8 cellular contexts compared by ENCODE assay signal in genomic region chr11:19116315-19116970, GRCh38. TPM values are rescaled to one million over a fixed set of nuclear protein-coding genes. Genes with fewer than 3 reads are reported as not detected.
DNase-seq lines count a peak whose midpoint lies in the region; ATAC-seq, FAIRE-seq and TF ChIP-seq lines count a peak whose summit lies in the region.

No MANE protein-coding gene starts in this region.

- TF ChIP-seq CTCF in HEK293 (tag by site-specific recombination; IDR thresholded peaks at IDR 0.05) (no peak), K562 (IDR thresholded peaks at IDR 0.05 in 2 of 3, conservative IDR thresholded peaks at IDR 0.05 in 1 of 3; ENCODE audit: insufficient read depth in 2 of 3, low read depth in 1 of 3, low read length in 3 of 3) (no peak), mesothelial cell of epicardium (IDR thresholded peaks at IDR 0.05; ENCODE audit: unreplicated experiment) (no peak)

- no peak for TF ChIP-seq POLR2A in K562 (conservative IDR thresholded peaks at IDR 0.05)

- peak overlapping the region; percentile 85 for H3K4me2 ChIP-seq in K562 (ENCODE audit: insufficient read depth, low read length)

- POLR2A ChIA-PET in HEK293 (lab: Yijun Ruan, JAX) (interaction anchor here (0.6 to 1.1 kb wide), 3 partner anchors 11 to 1985 kb away, joined by 3 to 4 read pairs (median 4); no protein-coding TSS in a partner anchor), K562 (lab: Yijun Ruan, JAX) (interaction anchor here (0.6 to 1.0 kb wide), 6 partner anchors 8 to 553 kb away, joined by 3 to 4 read pairs (median 3); no protein-coding TSS in a partner anchor)

- CTCF ChIA-PET in HEK293 (lab: Yijun Ruan, JAX), result interaction anchor here (0.9 to 1.2 kb wide), 2 partner anchors 40 to 46 kb away, joined by 4 to 8 read pairs; no protein-coding TSS in a partner anchor
- CTCF ChIA-PET in K562 (lab: Yijun Ruan, JAX; ENCODE audit: low intra/inter-chr PET ratio), result interaction anchor here (1.1 kb wide), 1 partner anchor 46 kb away, joined by 3 read pairs; no protein-coding TSS in a partner anchor

- peak overlapping the region; percentile 84 for H3K4me3 ChIP-seq in ACC112 (ENCODE audit: low read depth, low read length)
- H3K4me3 ChIP-seq in HEK293 (ENCODE audit: low read depth, low read length), result peak overlapping the region; percentile 30
- H3K4me3 ChIP-seq in K562, result peak overlapping the region; percentile 97

- no peak overlapping the region for H3K27ac ChIP-seq in ACC112 (ENCODE audit: low read depth, low read length)
- no peak overlapping the region for H3K27ac ChIP-seq in HEK293 (ENCODE audit: extremely low read depth, low read depth, low read length)
- no peak overlapping the region; the same call in 2 of the 3 replicates for H3K27ac ChIP-seq in K562 (ENCODE audit: extremely low read depth, low read depth, low read length)

- DNase-seq in K562 (ENCODE audit: extremely low read depth in 1 of 4, low spot score in 3 of 4), result no peak
- DNase-seq in mesothelial cell of epicardium (ENCODE audit: low spot score in 2 of 2, unreplicated experiment in 2 of 2), result no peak
- no peak for DNase-seq in SK-N-DZ (ENCODE audit: low spot score)
- no peak for DNase-seq in DMS79 treated with DMSO at 0.1 percent for 48 hours (lab: John Stamatoyannopoulos, UW)
- DNase-seq in nucleus accumbens (lab: John Stamatoyannopoulos, UW), result no peak

- H2AFZ ChIP-seq in ACC112 (ENCODE audit: low read length, unreplicated experiment), result peak overlapping the region; percentile 64
- H2AFZ ChIP-seq in K562 (ENCODE audit: low read depth, low read length), result peak overlapping the region; percentile 90

- no peak for FAIRE-seq in K562 (lab: Jason Lieb, UNC)

- H3K36me3 ChIP-seq in ACC112 (ENCODE audit: insufficient read depth, low read length) (no peaks in the 10 kb centered on the region), HEK293 (ENCODE audit: control insufficient read depth in 2 of 2, insufficient read depth in 1 of 2, low read length in 2 of 2) (peaks cover 0 to 19% of the 10 kb centered on the region in 2 experiments; a peak in 1 of 3 replicates), K562 (ENCODE audit: control insufficient read depth, insufficient read depth, low read length) (peaks cover 12% of the 10 kb centered on the region; the same call in 2 of the 3 replicates)

- H4K20me1 ChIP-seq in K562 (replicated peaks; ENCODE audit: control insufficient read depth, insufficient read depth, low read length), result no peaks in the 10 kb centered on the region

- peaks cover 9% of the 10 kb centered on the region for H3K4me1 ChIP-seq in ACC112 (ENCODE audit: control insufficient read depth, insufficient read depth, low read length, unreplicated experiment)
- no peaks in the 10 kb centered on the region for H3K4me1 ChIP-seq in HEK293 (ENCODE audit: control insufficient read depth, insufficient read depth, low read length)
- H3K4me1 ChIP-seq in K562 (replicated peaks in 1 of 2; ENCODE audit: control insufficient read depth in 2 of 2, insufficient read depth in 2 of 2, low read length in 2 of 2), result peaks cover 9 to 11% of the 10 kb centered on the region in 2 experiments; a peak in 4 of 5 replicates

- intact Hi-C loops in K562 (cut with micrococcal nuclease), result no loop called here

- no peak for TF ChIP-seq EP300 in K562 (IDR thresholded peaks at IDR 0.05; ENCODE audit: low read length)

- H3K9ac ChIP-seq in K562 (ENCODE audit: insufficient read depth in 1 of 2, low read depth in 2 of 2, low read length in 2 of 2), result no peak overlapping the region

- WGBS in K562 (ENCODE audit: insufficient coverage, low coverage, missing lambda C conversion rate), result 27% methylated on average over 15 of the region's 16 CpGs

- H3K27ac Mint-ChIP-seq in mesothelial cell of epicardium, result peak overlapping the region; percentile 58

- in situ Hi-C loops in K562 (cut with MboI), result no loop called here

- TF ChIP-seq RAD21 in K562 (CRISPR knock-in tag; conservative IDR thresholded peaks at IDR 0.05 in 1 of 2, IDR thresholded peaks at IDR 0.05 in 1 of 2), result no peak

- H3K4me1 Mint-ChIP-seq in mesothelial cell of epicardium, result peaks cover 14% of the 10 kb centered on the region

- peaks cover 3% of the 10 kb centered on the region for H3K36me3 Mint-ChIP-seq in mesothelial cell of epicardium

- H3K79me2 ChIP-seq in ACC112 (ENCODE audit: control insufficient read depth, insufficient read depth, low read length, unreplicated experiment) (peaks cover 16% of the 10 kb centered on the region), K562 (ENCODE audit: control insufficient read depth, insufficient read depth, low read length) (peaks cover 17% of the 10 kb centered on the region)

- ATAC-seq in K562 (no peak), GM18907 (IDR thresholded peaks at IDR 0.05; ENCODE audit: unreplicated experiment) (no peak)

- H3K27me3 Mint-ChIP-seq in mesothelial cell of epicardium (ENCODE audit: low read depth), result peaks cover 20% of the 10 kb centered on the region

- BruUV-seq in K562 (replicated peaks; lab: Mats Ljungman, UMichigan), result no TSS peak

- H3K4me3 Mint-ChIP-seq in mesothelial cell of epicardium, result peak overlapping the region; percentile 89

- H3K27me3 ChIP-seq in ACC112 (ENCODE audit: insufficient read depth, low read length) (peaks cover 24% of the 10 kb centered on the region), K562 (ENCODE audit: control insufficient read depth in 2 of 2, insufficient read depth in 2 of 2, low read length in 2 of 2) (peaks cover 0 to 2% of the 10 kb centered on the region in 2 experiments; a peak in 1 of 5 replicates)

- no peaks in the 10 kb centered on the region for H3K9me1 ChIP-seq in K562 (ENCODE audit: control insufficient read depth, insufficient read depth, low read length)

- H3K9me3 Mint-ChIP-seq in mesothelial cell of epicardium, result no peaks in the 10 kb centered on the region

- H3K9me3 ChIP-seq in HEK293 (ENCODE audit: control insufficient read depth, insufficient read depth, low read depth, low read length) (no peaks in the 10 kb centered on the region), K562 (replicated peaks; ENCODE audit: control insufficient read depth, insufficient read depth, low read depth, low read length) (no peaks in the 10 kb centered on the region)

TF ChIP-seq in HEK293, 187 proteins besides CTCF, POLR2A, EP300 and RAD21 (continues in another document):
- TF ChIP-seq ZXDB (tag by site-specific recombination; IDR thresholded peaks at IDR 0.05), result no peak
- no peak for TF ChIP-seq ZNF473 (tag by site-specific recombination; IDR thresholded peaks at IDR 0.05)
- no peak for TF ChIP-seq ZNF423 (tag by site-specific recombination; IDR thresholded peaks at IDR 0.05)
- TF ChIP-seq ZNF785 (tag by site-specific recombination; IDR thresholded peaks at IDR 0.05), result no peak
- TF ChIP-seq ZNF514 (tag by site-specific recombination; IDR thresholded peaks at IDR 0.05), result no peak

TF ChIP-seq in K562, 482 proteins besides CTCF, POLR2A, EP300 and RAD21 (continues in another document):
- no peak for TF ChIP-seq DACH1 (IDR thresholded peaks at IDR 0.05; ENCODE audit: partially characterized antibody)

RNA-seq across cellular contexts. Expression of gene ZDHHC13, which starts 0.5 kb away (rescaled TPM):
- 19.0 and 53.8 TPM in 2 replicates for total RNA-seq in K562 (2011; cell fraction: chromatin; rRNA removed; ENCODE audit: low replicate concordance)
- 12.2 and 14.1 TPM in 2 replicates for total RNA-seq in K562 (2011; cell fraction: nucleolus; rRNA removed)
- total RNA-seq in K562 (2011; cell fraction: nucleoplasm; rRNA removed), result 26.5 and 38.6 TPM in 2 replicates
- total RNA-seq in K562 (2014; rRNA removed), result 7.0 and 8.5 TPM in 2 replicates
- total RNA-seq in K562 (2014; rRNA removed; fragmentation: Illumina TruSeq; extraction: Trizol), result 13.9 and 14.6 TPM in 2 replicates
- 10.8 and 11.0 TPM in 2 replicates for total RNA-seq in K562 (2015; rRNA removed; fragmentation: Illumina TruSeq; extraction: Trizol)
- 8.7 and 9.5 TPM in 2 replicates for total RNA-seq in K562 (2021)
- polyA plus RNA-seq in K562 (2011; rRNA removed), result 14.0 and 18.6 TPM in 2 replicates
- 5.7 and 9.8 TPM in 2 replicates for polyA plus RNA-seq in K562 (2011; cell fraction: cytosol; rRNA removed)
- polyA plus RNA-seq in K562 (2011; cell fraction: nucleus; rRNA removed), result 16.0 and 21.6 TPM in 2 replicates
- 7.1 and 10.2 TPM in 2 replicates for polyA plus RNA-seq in K562 (2012)
- 10.1 and 12.0 TPM in 2 replicates for polyA plus RNA-seq in K562 (2014; fragmentation: Illumina TruSeq; extraction: Trizol)
- 1 to 10 TPM; 4.7 to 4.9 TPM for polyA plus RNA-seq in K562 (2014; fragmentation: Nextera tagmentation; extraction: Ambion mirVana)
- 10.0 and 11.2 TPM in 2 replicates for polyA plus RNA-seq in K562 (2014; rRNA removed)
- polyA minus RNA-seq in K562 (2011; rRNA and poly(A)+ RNA removed), result 21.5 and 21.9 TPM in 2 replicates
- polyA minus RNA-seq in K562 (2011; cell fraction: cytosol; rRNA and poly(A)+ RNA removed), result 5.5 and 7.7 TPM in 2 replicates
- polyA minus RNA-seq in K562 (2011; cell fraction: nucleus; rRNA and poly(A)+ RNA removed), result 13.6 and 22.9 TPM in 2 replicates
- total RNA-seq in mesothelial cell of epicardium, result 14.2 to 19.1 TPM (median 17.3 TPM) in 3 replicates
- polyA plus RNA-seq in SK-N-DZ (2014; cell fraction: cytosol; rRNA removed), result 35.9 and 36.7 TPM in 2 replicates
- 41.7 and 41.9 TPM in 2 replicates for polyA plus RNA-seq in SK-N-DZ (2014; cell fraction: nucleus; rRNA removed)

RNA-seq across cellular contexts. Expression of gene MRGPRX2, which starts 55.9 kb away (rescaled TPM):
- total RNA-seq in K562 (2011; cell fraction: chromatin; rRNA removed; ENCODE audit: low replicate concordance), result not detected in 2 replicates
- 0.17 TPM in 1 of 2 replicates, not detected in the other for total RNA-seq in K562 (2011; cell fraction: nucleolus; rRNA removed)
- not detected in 2 replicates for total RNA-seq in K562 (2011; cell fraction: nucleoplasm; rRNA removed)
- not detected in 2 replicates for total RNA-seq in K562 (2014; rRNA removed)
- total RNA-seq in K562 (2014; rRNA removed; fragmentation: Illumina TruSeq; extraction: Trizol), result not detected in 2 replicates
- not detected in 2 replicates for total RNA-seq in K562 (2015; rRNA removed; fragmentation: Illumina TruSeq; extraction: Trizol)
- not detected in 2 replicates for total RNA-seq in K562 (2021)
- 0.04 TPM in 1 of 2 replicates, not detected in the other for polyA plus RNA-seq in K562 (2011; rRNA removed)
- 0.06 TPM in 1 of 2 replicates, not detected in the other for polyA plus RNA-seq in K562 (2011; cell fraction: cytosol; rRNA removed)
- 0.11 TPM in 1 of 2 replicates, not detected in the other for polyA plus RNA-seq in K562 (2011; cell fraction: nucleus; rRNA removed)
- polyA plus RNA-seq in K562 (2012), result 0.04 TPM in 1 of 2 replicates, not detected in the other
- polyA plus RNA-seq in K562 (2014; fragmentation: Illumina TruSeq; extraction: Trizol), result not detected in 2 replicates
- polyA plus RNA-seq in K562 (2014; fragmentation: Nextera tagmentation; extraction: Ambion mirVana), result not detected
- not detected in 2 replicates for polyA plus RNA-seq in K562 (2014; rRNA removed)
- polyA minus RNA-seq in K562 (2011; rRNA and poly(A)+ RNA removed), result not detected in 2 replicates
- not detected in 2 replicates for polyA minus RNA-seq in K562 (2011; cell fraction: cytosol; rRNA and poly(A)+ RNA removed)
- polyA minus RNA-seq in K562 (2011; cell fraction: nucleus; rRNA and poly(A)+ RNA removed), result not detected in 2 replicates
- total RNA-seq in mesothelial cell of epicardium, result not detected in 3 replicates
- polyA plus RNA-seq in SK-N-DZ (2014; cell fraction: cytosol; rRNA removed), result not detected in 2 replicates
- not detected in 2 replicates for polyA plus RNA-seq in SK-N-DZ (2014; cell fraction: nucleus; rRNA removed)

Comparison
In these comparisons a context has a peak if more than half of its experiments do, and no peak if none do; other contexts are left out.
1. H3K4me3 ChIP-seq: peak in every context shown above with its lines; median percentile 97 in K562; 84 in ACC112; 30 in HEK293.